In the genomic region with DNA sequence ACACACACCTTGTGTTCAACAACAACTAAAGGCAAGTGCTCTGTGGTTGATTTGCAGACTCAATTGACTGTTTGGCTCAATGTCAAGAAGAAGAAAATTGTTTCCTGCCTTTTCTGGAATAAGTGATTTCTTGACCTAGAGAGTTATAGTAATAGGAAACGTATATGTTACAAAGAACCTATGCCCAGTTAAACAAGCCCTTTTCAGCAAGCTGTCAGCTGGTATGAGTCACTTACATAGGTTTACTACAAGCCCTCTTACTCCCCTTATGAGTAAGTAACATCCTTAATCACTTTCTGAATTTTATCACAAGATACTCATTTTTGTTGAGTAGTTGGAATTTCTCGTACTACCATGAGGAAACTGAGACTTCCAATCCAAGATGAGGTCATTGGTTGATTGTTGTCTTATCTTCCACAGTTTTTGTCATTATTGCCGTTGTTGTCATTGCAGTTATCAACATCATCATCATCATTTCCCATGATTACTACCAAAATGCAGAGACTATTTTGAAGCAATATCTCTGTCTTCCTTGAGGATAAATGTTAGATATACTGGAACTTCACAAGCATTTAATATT, we compare ENCODE assay signal across 1 cellular context.
TF ChIP-seq lines count a peak whose summit lies in the region.

No MANE protein-coding gene starts in this region.

TF ChIP-seq in SK-N-SH treated with all-trans-retinoic acid at 6 μM for 48 hours, 23 proteins besides CTCF, POLR2A, EP300 and RAD21 (continued from another document):
- TF ChIP-seq, protein P1, sequence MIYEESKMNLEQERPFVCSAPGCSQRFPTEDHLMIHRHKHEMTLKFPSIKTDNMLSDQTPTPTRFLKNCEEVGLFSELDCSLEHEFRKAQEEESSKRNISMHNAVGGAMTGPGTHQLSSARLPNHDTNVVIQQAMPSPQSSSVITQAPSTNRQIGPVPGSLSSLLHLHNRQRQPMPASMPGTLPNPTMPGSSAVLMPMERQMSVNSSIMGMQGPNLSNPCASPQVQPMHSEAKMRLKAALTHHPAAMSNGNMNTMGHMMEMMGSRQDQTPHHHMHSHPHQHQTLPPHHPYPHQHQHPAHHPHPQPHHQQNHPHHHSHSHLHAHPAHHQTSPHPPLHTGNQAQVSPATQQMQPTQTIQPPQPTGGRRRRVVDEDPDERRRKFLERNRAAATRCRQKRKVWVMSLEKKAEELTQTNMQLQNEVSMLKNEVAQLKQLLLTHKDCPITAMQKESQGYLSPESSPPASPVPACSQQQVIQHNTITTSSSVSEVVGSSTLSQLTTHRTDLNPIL (CRISPR knock-in tag; IDR thresholded peaks at IDR 0.05; ENCODE audit: low read depth) = no peak
- TF ChIP-seq ISL1 (CRISPR knock-in tag; IDR thresholded peaks at IDR 0.05) (no peak), ZFP3 (CRISPR knock-in tag; IDR thresholded peaks at IDR 0.05) (no peak), ZNF8 (CRISPR knock-in tag; IDR thresholded peaks at IDR 0.05) (no peak)
